Comparison of ENCODE assay signal across 9 cellular contexts in the genomic region with DNA sequence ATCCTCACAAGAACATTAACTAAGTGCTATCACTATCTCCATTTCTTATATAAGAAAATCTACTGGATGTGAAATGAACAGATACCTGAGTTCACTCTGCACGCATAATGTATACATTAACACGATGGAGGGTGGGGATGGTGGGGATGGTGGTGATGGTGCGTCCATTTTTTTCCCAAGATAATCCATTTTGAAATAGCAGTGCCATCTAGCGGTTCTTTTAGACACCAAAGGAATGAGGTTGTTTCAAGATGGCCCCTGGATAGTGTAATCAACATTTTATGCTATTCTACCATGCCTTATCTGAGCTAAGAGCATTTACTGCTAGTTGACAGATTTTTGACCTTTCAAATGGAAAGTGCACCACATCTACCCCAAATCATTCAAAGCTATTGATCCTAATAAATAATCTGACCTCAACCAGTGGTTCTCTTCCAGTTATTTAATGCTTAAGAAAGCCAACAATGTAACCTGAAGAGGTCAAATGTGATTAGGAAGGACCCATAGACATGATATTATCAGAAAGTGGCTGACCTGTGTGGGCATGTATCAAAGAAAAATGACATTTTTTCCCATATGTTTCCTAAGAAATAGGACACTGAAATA.
DNase-seq lines count a peak whose midpoint lies in the region; ATAC-seq, FAIRE-seq and TF ChIP-seq lines count a peak whose summit lies in the region.
"Had no signal": no experiment of that assay in that cellular context is flagged by ENCODE, and none has a peak within 500 bp of the region (broad histone marks: within the 10 kb centered on the region; RNA-seq: fewer than 3 reads in every experiment).

No MANE protein-coding gene starts in this region.

- no peak overlapping the region for H3K27ac ChIP-seq in psoas muscle
- no peak overlapping the region for H3K27ac ChIP-seq in naive thymus-derived CD4-positive, alpha-beta T cell (ENCODE audit: low read depth, low read length)

- H3K9me3 Mint-ChIP-seq in naive thymus-derived CD4-positive, alpha-beta T cell = peaks cover 0 to 16% (median 4%) of the 10 kb centered on the region in 11 donors

- 14 to 23% (median 18%) methylated on average over 4 of the region's 4 CpGs for WGBS in psoas muscle, 3 donors

- POLR2A ChIA-PET in naive thymus-derived CD4-positive, alpha-beta T cell (lab: Charles Lee) = no interaction called here

- no peaks in the 10 kb centered on the region for H3K4me1 Mint-ChIP-seq in naive thymus-derived CD4-positive, alpha-beta T cell

- intact Hi-C loops in psoas muscle (cut with DNase I) = loop anchor here in 1 of 2 donors (10.0 kb wide), 1 partner anchor 451 kb away; no protein-coding TSS in a partner anchor
- intact Hi-C loops in naive thymus-derived CD4-positive, alpha-beta T cell (cut with micrococcal nuclease) = no loop called here

- H3K36me3 Mint-ChIP-seq in naive thymus-derived CD4-positive, alpha-beta T cell = no peaks in the 10 kb centered on the region

- no peak overlapping the region for H3K4me3 ChIP-seq in psoas muscle
- no peak overlapping the region for H3K4me3 ChIP-seq in naive thymus-derived CD4-positive, alpha-beta T cell (ENCODE audit: low read length)

- no peak overlapping the region for H3K27ac Mint-ChIP-seq in naive thymus-derived CD4-positive, alpha-beta T cell

- no peaks in the 10 kb centered on the region for H3K36me3 ChIP-seq in psoas muscle (ENCODE audit: insufficient read depth in 1 of 2, low read depth in 1 of 2)
- no peaks in the 10 kb centered on the region for H3K36me3 ChIP-seq in naive thymus-derived CD4-positive, alpha-beta T cell (ENCODE audit: control insufficient read depth in 2 of 3, insufficient read depth in 3 of 3, low read length in 3 of 3)

- peaks cover 0 to 4% (median 0%) of the 10 kb centered on the region in 5 donors for H3K27me3 Mint-ChIP-seq in naive thymus-derived CD4-positive, alpha-beta T cell

- DNase-seq in D721Med (ENCODE audit: insufficient read length, low spot score) (no peak), NCI-H2081 (lab: John Stamatoyannopoulos, UW) (peak; percentile 48 to 73), dermis blood vessel endothelial cell (peak; percentile 1), psoas muscle (no peak), OCI-M2 (lab: John Stamatoyannopoulos, UW; ENCODE audit: unreplicated experiment) (no peak), ureter (ENCODE audit: low spot score) (no peak)
- no peak for DNase-seq in naive thymus-derived CD4-positive, alpha-beta T cell
- DNase-seq: left cardiac atrium had no signal

- FAIRE-seq in D721Med (lab: Jason Lieb, UNC) = peak; percentile 77

- CTCF ChIA-PET in naive thymus-derived CD4-positive, alpha-beta T cell (lab: Charles Lee) = no interaction called here

- peak; percentile 64 for ATAC-seq in GM21390 (IDR thresholded peaks at IDR 0.05; ENCODE audit: unreplicated experiment)
- no peak for ATAC-seq in psoas muscle
- no peak for ATAC-seq in naive thymus-derived CD4-positive, alpha-beta T cell

- H3K4me3 Mint-ChIP-seq in naive thymus-derived CD4-positive, alpha-beta T cell = no peak overlapping the region

- no peaks in the 10 kb centered on the region for H3K4me1 ChIP-seq in psoas muscle
- no peaks in the 10 kb centered on the region for H3K4me1 ChIP-seq in naive thymus-derived CD4-positive, alpha-beta T cell (ENCODE audit: control insufficient read depth in 2 of 2, insufficient read depth in 2 of 2, low read length in 2 of 2)

- peak; percentile 35 for TF ChIP-seq CTCF in D721Med (IDR thresholded peaks at IDR 0.05; ENCODE audit: insufficient read depth, missing control alignments)
- peak; percentile 27 for TF ChIP-seq CTCF in psoas muscle (IDR thresholded peaks at IDR 0.05)

- H3K27me3 ChIP-seq in psoas muscle (ENCODE audit: insufficient read depth in 3 of 3, low read length in 2 of 3) = no peaks in the 10 kb centered on the region
- H3K27me3 ChIP-seq in naive thymus-derived CD4-positive, alpha-beta T cell (ENCODE audit: control insufficient read depth in 2 of 2, insufficient read depth in 2 of 2, low read length in 2 of 2) = no peaks in the 10 kb centered on the region

- H3K9me3 ChIP-seq in psoas muscle = no peaks in the 10 kb centered on the region
- H3K9me3 ChIP-seq in naive thymus-derived CD4-positive, alpha-beta T cell (ENCODE audit: control insufficient read depth in 2 of 3, low read length in 3 of 3) = no peaks in the 10 kb centered on the region

Comparison
In these comparisons a context has a peak if more than half of its experiments do, and no peak if none do; other contexts are left out.
1. DNase-seq: peak in NCI-H2081 (2 of 2) and dermis blood vessel endothelial cell (single experiment); none in D721Med (single experiment), psoas muscle (0 of 2), naive thymus-derived CD4-positive, alpha-beta T cell (0 of 9), OCI-M2 (single experiment) and ureter (single experiment).